ENCODE assay signal across 1 cellular context in genomic region chr10:17123961-17124360, GRCh38.
A peak's percentile ranks its signal among the peaks of the same experiment; 100 is the strongest.
TF ChIP-seq lines count a peak whose summit lies in the region.

No MANE protein-coding gene starts in this region.

TF ChIP-seq in HepG2, 621 proteins besides CTCF, POLR2A, EP300 and RAD21:
- TF ChIP-seq PAX8 (CRISPR knock-in tag; IDR thresholded peaks at IDR 0.05; ENCODE audit: borderline replicate concordance) (no peak), SP2 (CRISPR knock-in tag; IDR thresholded peaks at IDR 0.05) (no peak), SOX5 (CRISPR knock-in tag; IDR thresholded peaks at IDR 0.05; ENCODE audit: borderline replicate concordance) (peak; percentile 53; the same call in 1 of the 2 replicates), SOX13 (IDR thresholded peaks at IDR 0.05) (no peak), SOX13 (CRISPR knock-in tag; conservative IDR thresholded peaks at IDR 0.05 in 1 of 2, IDR thresholded peaks at IDR 0.05 in 1 of 2) (peak in 1 of 2 experiments; percentile 77; a peak in 2 of 4 replicates), ZBTB4 (CRISPR knock-in tag; IDR thresholded peaks at IDR 0.05; ENCODE audit: borderline replicate concordance) (no peak), NR2F2 (IDR thresholded peaks at IDR 0.05; ENCODE audit: borderline replicate concordance, low read depth) (peak; percentile 32; the same call in 1 of the 2 replicates), ZNF12 (CRISPR knock-in tag; IDR thresholded peaks at IDR 0.05) (no peak), HNF4A (CRISPR knock-in tag; IDR thresholded peaks at IDR 0.05) (peak; percentile 26; the same call in 1 of the 2 replicates), NCOA5 (CRISPR knock-in tag; IDR thresholded peaks at IDR 0.05) (no peak), RARA (CRISPR knock-in tag; IDR thresholded peaks at IDR 0.05) (peak; percentile 10; the same call in 1 of the 2 replicates), SOX6 (IDR thresholded peaks at IDR 0.05) (no peak), SOX6 (CRISPR knock-in tag; IDR thresholded peaks at IDR 0.05) (peak; percentile 63; the same call in 1 of the 2 replicates), TCF7L2 (IDR thresholded peaks at IDR 0.05; ENCODE audit: low read depth, low read length) (peak; percentile 66), SIX4 (CRISPR knock-in tag; IDR thresholded peaks at IDR 0.05) (peak; percentile 91), BCL6 (CRISPR knock-in tag; IDR thresholded peaks at IDR 0.05) (0 out of 2 replicates have a peak, but pooled peaks have one; percentile 11), POGK (CRISPR knock-in tag; conservative IDR thresholded peaks at IDR 0.05) (no peak)
